12 cellular contexts compared by ENCODE assay signal in genomic region chr1:153357853-153358690, GRCh38. TPM values are rescaled to one million over a fixed set of nuclear protein-coding genes. Genes with fewer than 3 reads are reported as not detected.
DNase-seq lines count a peak whose midpoint lies in the region; ATAC-seq, FAIRE-seq and TF ChIP-seq lines count a peak whose summit lies in the region.
"Had no signal": no experiment of that assay in that cellular context is flagged by ENCODE, and none has a peak within 500 bp of the region (broad histone marks: within the 10 kb centered on the region; RNA-seq: fewer than 3 reads in every experiment).

Gene S100A9, plus strand, starts transcription at chr1:153357854. Its CDS starts 430 bp downstream, at chr1:153358284.

- no peak for FAIRE-seq in K562 (lab: Jason Lieb, UNC)
- FAIRE-seq in kidney (lab: Jason Lieb, UNC) = no peak

- 5% methylated on average over 11 of the region's 11 CpGs for WGBS in K562 (ENCODE audit: insufficient coverage, low coverage, missing lambda C conversion rate)
- WGBS in spleen, 5 donors = 46 to 70% (median 57%) methylated on average over 11 of the region's 11 CpGs

- H3K36me3 ChIP-seq in K562 (ENCODE audit: control insufficient read depth, insufficient read depth, low read length) (no peaks in the 10 kb centered on the region), kidney (ENCODE audit: control insufficient read depth in 1 of 2, insufficient read depth in 2 of 2, low read length in 2 of 2) (no peaks in the 10 kb centered on the region), spleen (peaks cover 0 to 27% (median 0%) of the 10 kb centered on the region in 6 donors)

- BruUV-seq in K562 (replicated peaks; lab: Mats Ljungman, UMichigan) = no TSS peak

- H3K4me3 ChIP-seq in K562 (no peak within 1 kb of the TSS), kidney (ENCODE audit: low read length in 2 of 2) (no peak within 1 kb of the TSS), spleen (peak within 1 kb of the TSS in 7 of 8 donors; percentile 4 to 64 (median 34))

- H3K9me3 ChIP-seq in K562 (replicated peaks; ENCODE audit: control insufficient read depth, insufficient read depth, low read depth, low read length) (no peaks in the 10 kb centered on the region), kidney (ENCODE audit: control insufficient read depth in 1 of 2, low read length in 2 of 2) (no peaks in the 10 kb centered on the region), spleen (no peaks in the 10 kb centered on the region)

- in situ Hi-C loops in K562 (cut with MboI) = loop anchor here (10.0 kb wide), 1 partner anchor 397 kb away; no protein-coding TSS in a partner anchor

- H3K9me1 ChIP-seq in K562 (ENCODE audit: control insufficient read depth, insufficient read depth, low read length) = no peaks in the 10 kb centered on the region

- peak within 1 kb of the TSS in 2 of 4 donors; percentile 9 to 81 for H3K4me3 Mint-ChIP-seq in IgD-negative memory B cell

- TF ChIP-seq POLR2A in K562 (conservative IDR thresholded peaks at IDR 0.05) = no peak
- no peak for TF ChIP-seq POLR2A in spleen (IDR thresholded peaks at IDR 0.05)

- H3K9ac ChIP-seq in K562 (ENCODE audit: insufficient read depth in 1 of 2, low read depth in 2 of 2, low read length in 2 of 2) (no peak within 1 kb of the TSS), kidney (ENCODE audit: low read length in 2 of 2) (no peak within 1 kb of the TSS)

- no peak within 1 kb of the TSS for H2AFZ ChIP-seq in K562 (ENCODE audit: low read depth, low read length)

- no peaks in the 10 kb centered on the region for H3K79me2 ChIP-seq in K562 (ENCODE audit: control insufficient read depth, insufficient read depth, low read length)

- POLR2A ChIA-PET in K562 (lab: Yijun Ruan, JAX) = interaction anchor here (1.1 to 1.4 kb wide), 2 partner anchors 9 to 35 kb away, joined by 3 to 4 read pairs; no protein-coding TSS in a partner anchor

- H3K27ac Mint-ChIP-seq in IgD-negative memory B cell = peak within 1 kb of the TSS in 2 of 3 donors; percentile 17 to 61

- no peak for ATAC-seq in K562
- ATAC-seq in HG02571 (IDR thresholded peaks at IDR 0.05; ENCODE audit: unreplicated experiment) = no peak

- no peak for TF ChIP-seq RAD21 in K562 (CRISPR knock-in tag; conservative IDR thresholded peaks at IDR 0.05 in 1 of 2, IDR thresholded peaks at IDR 0.05 in 1 of 2)

- H3K27ac ChIP-seq in K562 (ENCODE audit: extremely low read depth, low read depth, low read length) (no peak within 1 kb of the TSS), kidney (ENCODE audit: low read depth in 2 of 2, low read length in 2 of 2) (no peak within 1 kb of the TSS), spleen (peak within 1 kb of the TSS in 7 of 8 donors; percentile 71 to 95 (median 86))

- H3K27me3 Mint-ChIP-seq in IgD-negative memory B cell = peaks cover 13% of the 10 kb centered on the region

- H3K4me2 ChIP-seq in K562 (ENCODE audit: insufficient read depth, low read length) = no peak within 1 kb of the TSS

- CTCF ChIA-PET in K562 (lab: Yijun Ruan, JAX; ENCODE audit: low intra/inter-chr PET ratio) = interaction anchor here (0.7 kb wide), 1 partner anchor 967 kb away, joined by 4 read pairs; no protein-coding TSS in a partner anchor

- no peak for TF ChIP-seq EP300 in K562 (IDR thresholded peaks at IDR 0.05; ENCODE audit: low read length)

- no peaks in the 10 kb centered on the region for H3K9me3 Mint-ChIP-seq in IgD-negative memory B cell

- peaks cover 4 to 41% of the 10 kb centered on the region in 2 experiments; a peak in 4 of 5 replicates for H3K27me3 ChIP-seq in K562 (ENCODE audit: control insufficient read depth in 2 of 2, insufficient read depth in 2 of 2, low read length in 2 of 2)
- H3K27me3 ChIP-seq in spleen (replicated peaks in 1 of 7) = peaks cover 0 to 20% (median 0%) of the 10 kb centered on the region in 7 donors

- peaks cover 3% of the 10 kb centered on the region; the same call in 1 of the 2 replicates for H4K20me1 ChIP-seq in K562 (replicated peaks; ENCODE audit: control insufficient read depth, insufficient read depth, low read length)

- intact Hi-C loops in K562 (cut with micrococcal nuclease) (loop anchor here (10.0 kb wide), 2 partner anchors 407 to 627 kb away; partner anchors contain the start of gene RAB13), kidney (cut with DNase I) (loop anchor here (10.0 kb wide), 1 partner anchor 137 kb away; no protein-coding TSS in a partner anchor), spleen (cut with DNase I; ENCODE audit: low total_unique reads) (loop anchor here (10.0 kb wide), 1 partner anchor 207 kb away; the partner anchor contains the start of gene S100A2)

- peaks cover 0 to 5% of the 10 kb centered on the region in 2 experiments; a peak in 1 of 5 replicates for H3K4me1 ChIP-seq in K562 (replicated peaks in 1 of 2; ENCODE audit: control insufficient read depth in 2 of 2, insufficient read depth in 2 of 2, low read length in 2 of 2)
- no peaks in the 10 kb centered on the region for H3K4me1 ChIP-seq in kidney (ENCODE audit: control insufficient read depth in 1 of 2, insufficient read depth in 1 of 2, low read depth in 1 of 2, low read length in 2 of 2)
- peaks cover 4 to 53% (median 15%) of the 10 kb centered on the region in 6 donors for H3K4me1 ChIP-seq in spleen

- DNase-seq in K562 (ENCODE audit: extremely low read depth in 1 of 4, low spot score in 3 of 4) = no peak
- no peak for DNase-seq in kidney
- DNase-seq in spleen = peak; percentile 63
- no peak for DNase-seq in NCI-H1105 treated with DMSO at 0.1 percent for 48 hours (lab: John Stamatoyannopoulos, UW)
- DNase-seq in stimulated activated CD4-positive, alpha-beta T cell treated with anti-CD3 and anti-CD28 coated beads, Interleukin-4, amount 100 ng/mL, for 24 hours = no peak
- DNase-seq in HCEC 1CT = no peak
- DNase-seq: DMS79; effector memory CD4-positive, alpha-beta T cell; stimulated activated CD4-positive, alpha-beta T cell treated with anti-CD3 and anti-CD28 coated beads, Interleukin-2, amount 100 ng/mL, for 24 hours had no signal

- peaks cover 4% of the 10 kb centered on the region for H3K36me3 Mint-ChIP-seq in IgD-negative memory B cell

- peaks cover 3 to 18% (median 5%) of the 10 kb centered on the region in 3 donors for H3K4me1 Mint-ChIP-seq in IgD-negative memory B cell

- TF ChIP-seq CTCF in K562 (IDR thresholded peaks at IDR 0.05 in 2 of 3, conservative IDR thresholded peaks at IDR 0.05 in 1 of 3; ENCODE audit: insufficient read depth in 2 of 3, low read depth in 1 of 3, low read length in 3 of 3) = no peak
- TF ChIP-seq CTCF in kidney (IDR thresholded peaks at IDR 0.05; ENCODE audit: borderline replicate concordance, extremely low read depth, insufficient read depth) = no peak
- TF ChIP-seq CTCF in spleen (IDR thresholded peaks at IDR 0.05 in 8 of 11, conservative IDR thresholded peaks at IDR 0.05 in 3 of 11) = peak in 1 of 11 experiments; percentile 3

TF ChIP-seq in K562, 482 proteins besides CTCF, POLR2A, EP300 and RAD21 (continues in another document):
- TF ChIP-seq THRB (CRISPR knock-in tag; conservative IDR thresholded peaks at IDR 0.05) (no peak), ZC3H11A (IDR thresholded peaks at IDR 0.05; ENCODE audit: low read depth, low read length) (no peak)

RNA-seq across cellular contexts. Expression of gene S100A9, which starts in this region (rescaled TPM):
- polyA plus RNA-seq in IgD-negative memory B cell = 44.6 TPM
- total RNA-seq in K562 (2011; cell fraction: chromatin; rRNA removed; ENCODE audit: low replicate concordance) = not detected in 2 replicates
- total RNA-seq in K562 (2011; cell fraction: nucleolus; rRNA removed) = not detected in 2 replicates
- not detected in 2 replicates for total RNA-seq in K562 (2011; cell fraction: nucleoplasm; rRNA removed)
- not detected in 2 replicates for total RNA-seq in K562 (2014; rRNA removed)
- total RNA-seq in K562 (2014; rRNA removed; fragmentation: Illumina TruSeq; extraction: Trizol) = not detected in 2 replicates
- total RNA-seq in K562 (2015; rRNA removed; fragmentation: Illumina TruSeq; extraction: Trizol) = not detected in 2 replicates
- total RNA-seq in K562 (2021) = 0.34 and 0.80 TPM in 2 replicates
- not detected in 2 replicates for polyA plus RNA-seq in K562 (2011; rRNA removed)
- not detected in 2 replicates for polyA plus RNA-seq in K562 (2011; cell fraction: cytosol; rRNA removed)
- not detected in 2 replicates for polyA plus RNA-seq in K562 (2011; cell fraction: nucleus; rRNA removed)
- not detected in 2 replicates for polyA plus RNA-seq in K562 (2012)
- polyA plus RNA-seq in K562 (2014; fragmentation: Illumina TruSeq; extraction: Trizol) = not detected in 2 replicates
- not detected for polyA plus RNA-seq in K562 (2014; fragmentation: Nextera tagmentation; extraction: Ambion mirVana)
- polyA plus RNA-seq in K562 (2014; rRNA removed) = not detected in 2 replicates
- not detected in 2 replicates for polyA minus RNA-seq in K562 (2011; rRNA and poly(A)+ RNA removed)
- not detected in 2 replicates for polyA minus RNA-seq in K562 (2011; cell fraction: cytosol; rRNA and poly(A)+ RNA removed)
- polyA minus RNA-seq in K562 (2011; cell fraction: nucleus; rRNA and poly(A)+ RNA removed) = not detected in 2 replicates
- 271 TPM for total RNA-seq in kidney
- 41.9 TPM for polyA plus RNA-seq in kidney (ENCODE audit: insufficient read depth, low read depth, low replicate concordance)
- total RNA-seq in spleen = 1,000 to 10,000 TPM in 6 of 7 donors, 100 to 1,000 TPM in 1; 961 to 6,984 (median 2,755) TPM
- 1,000 to 10,000 TPM in 2 of 3 donors, 100 to 1,000 TPM in 1; 947 to 4,509 (median 1,446) TPM for polyA plus RNA-seq in spleen
- total RNA-seq: LHCN-M2 had no signal

Comparison
In these comparisons a context has a peak if more than half of its experiments do, and no peak if none do; other contexts are left out.
1. RNA of gene S100A9 (total RNA-seq): 961 to 6,984 TPM in spleen and 271 TPM in kidney (single experiment); 0.34 to 0.80 TPM in K562; every median in the first group is over 100 times any median in the second.
2. RNA of gene S100A9 (polyA plus RNA-seq): 947 to 4,509 TPM in spleen, 44.6 TPM in IgD-negative memory B cell (single experiment) and 41.9 TPM in kidney (single experiment); not detected in K562; every median in the first group is over 10 times any median in the second.
3. RNA of gene S100A9 (polyA plus RNA-seq): 947 to 4,509 TPM in spleen; 44.6 TPM in IgD-negative memory B cell (single experiment) and 41.9 TPM in kidney (single experiment); every median in the first group is over 10 times any median in the second.
4. H3K27ac ChIP-seq: peak in spleen (7 of 8); none in K562 (single experiment) and kidney (0 of 2).
5. H3K4me3 ChIP-seq: peak in spleen (7 of 8); none in K562 (single experiment) and kidney (0 of 2).